Comparison of ENCODE assay signal across 8 cellular contexts in the genomic region with DNA sequence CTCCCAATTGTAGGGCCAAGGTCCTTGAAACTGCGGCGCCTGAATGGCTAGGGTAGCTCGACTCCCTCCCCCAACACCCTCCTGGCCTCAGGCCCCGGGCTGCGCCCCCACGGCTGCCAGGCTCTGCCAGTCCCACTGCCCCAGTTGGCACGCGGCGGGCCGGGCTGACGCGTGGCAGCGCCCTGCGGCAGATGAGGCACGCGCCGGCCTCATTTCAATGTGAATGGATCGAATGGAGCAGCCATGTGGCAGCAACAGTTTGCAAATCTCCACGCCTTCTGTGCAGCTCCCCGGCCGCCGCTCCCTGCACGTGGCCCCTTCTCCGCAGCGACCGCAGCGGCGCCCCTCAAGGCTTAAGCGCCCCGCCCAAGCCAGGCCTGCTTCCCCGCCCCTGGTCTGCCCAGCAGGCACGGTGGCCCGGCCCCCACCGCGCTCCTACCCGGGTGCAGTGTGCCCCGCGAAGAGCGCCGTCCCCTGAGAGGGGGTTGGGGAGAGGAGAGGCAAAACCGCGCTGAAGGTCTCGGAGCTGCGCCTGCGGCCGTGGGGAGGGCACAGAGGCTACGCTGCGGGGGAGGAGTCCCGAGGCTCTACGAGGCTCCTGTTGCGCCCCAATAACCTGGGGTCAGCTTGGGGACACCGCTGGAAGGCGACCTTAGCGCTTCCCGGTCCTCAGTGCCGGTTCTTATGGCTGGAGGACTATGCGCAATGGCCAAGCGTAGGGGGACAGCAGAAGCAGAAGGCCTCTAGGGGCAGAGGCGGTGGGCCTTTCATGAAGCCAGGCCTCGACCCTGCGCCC. TPM values are rescaled to one million over a fixed set of nuclear protein-coding genes. Genes with fewer than 3 reads are reported as not detected.
A peak's percentile ranks its signal among the peaks of the same experiment; 100 is the strongest.
DNase-seq lines count a peak whose midpoint lies in the region; ATAC-seq and TF ChIP-seq lines count a peak whose summit lies in the region.

No MANE protein-coding gene starts in this region.

- no peak overlapping the region for H3K27ac ChIP-seq in gastrocnemius medialis

- ATAC-seq in SK-N-SH treated with all-trans-retinoic acid at 6 μM for 48 hours (peak; percentile 5; the same call in 2 of the 3 replicates), gastrocnemius medialis (no peak), HG03135 (IDR thresholded peaks at IDR 0.05; ENCODE audit: unreplicated experiment) (no peak), HG03378 (IDR thresholded peaks at IDR 0.05; ENCODE audit: unreplicated experiment) (no peak), GM18520 (IDR thresholded peaks at IDR 0.05; ENCODE audit: unreplicated experiment) (no peak)

- no peaks in the 10 kb centered on the region for H3K9me3 ChIP-seq in gastrocnemius medialis

- peaks cover 50 to 59% (median 58%) of the 10 kb centered on the region in 3 donors for H3K27me3 ChIP-seq in gastrocnemius medialis

- intact Hi-C loops in gastrocnemius medialis (cut with DNase I; ENCODE audit: low total_unique reads) = no loop called here

- no peak for TF ChIP-seq CTCF in fibroblast of villous mesenchyme (IDR thresholded peaks at IDR 0.05; ENCODE audit: insufficient read depth, low read depth, low read length)
- TF ChIP-seq CTCF in gastrocnemius medialis (IDR thresholded peaks at IDR 0.05 in 4 of 5, conservative IDR thresholded peaks at IDR 0.05 in 1 of 5) = no peak

- H3K4me3 ChIP-seq in fibroblast of villous mesenchyme (ENCODE audit: low read depth, low read length) (peak overlapping the region; percentile 27), gastrocnemius medialis (peak overlapping the region in 3 of 4 donors; percentile 13 to 24 (median 19))

- no peaks in the 10 kb centered on the region for H3K36me3 ChIP-seq in gastrocnemius medialis

- in situ Hi-C loops in gastrocnemius medialis (cut with MboI; ENCODE audit: low sequenced_read_pairs in 4 of 4) = no loop called here

- DNase-seq in NCI-H2171 treated with DMSO at 0.1 percent for 48 hours (lab: John Stamatoyannopoulos, UW) (peak; percentile 58), NCI-H2171 (lab: John Stamatoyannopoulos, UW) (no peak), fibroblast of villous mesenchyme (ENCODE audit: low read depth) (peak; percentile 24), gastrocnemius medialis (no peak)

- TF ChIP-seq POLR2A in gastrocnemius medialis (IDR thresholded peaks at IDR 0.05) = no peak

- peaks cover 56 to 65% of the 10 kb centered on the region in 2 donors for H3K4me1 ChIP-seq in gastrocnemius medialis

TF ChIP-seq in SK-N-SH treated with all-trans-retinoic acid at 6 μM for 48 hours, 23 proteins besides CTCF, POLR2A, EP300 and RAD21:
- TF ChIP-seq PPARA (CRISPR knock-in tag; IDR thresholded peaks at IDR 0.05; ENCODE audit: borderline replicate concordance) (no peak), ZFP3 (CRISPR knock-in tag; IDR thresholded peaks at IDR 0.05) (peak; percentile 96), TCF4 (CRISPR knock-in tag; IDR thresholded peaks at IDR 0.05; ENCODE audit: borderline replicate concordance) (no peak)

RNA-seq across cellular contexts. Expression of a gene that starts 3.1 kb away (rescaled TPM):
- 5.5 and 6.0 TPM in 2 replicates for total RNA-seq in fibroblast of villous mesenchyme
- 10 to 100 TPM in 2 of 4 donors, 1 to 10 TPM in 2; 5.9 to 15.7 (median 8.9) TPM for total RNA-seq in gastrocnemius medialis

RNA-seq across cellular contexts. Expression of a gene that starts 27.2 kb away (rescaled TPM):
- 13.4 and 62.2 TPM in 2 replicates for total RNA-seq in fibroblast of villous mesenchyme
- 100 to 1,000 TPM in 3 of 4 donors, 10 to 100 TPM in 1; 93.4 to 320 (median 139) TPM for total RNA-seq in gastrocnemius medialis

RNA-seq across cellular contexts. Expression of a gene that starts 31.8 kb away (rescaled TPM):
- total RNA-seq in fibroblast of villous mesenchyme (48.8 and 62.2 TPM in 2 replicates), gastrocnemius medialis (10 to 100 TPM; 18.5 to 26.1 (median 19.3) TPM)

RNA-seq across cellular contexts. Expression of a gene that starts 52.0 kb away (rescaled TPM):
- under 0.01 TPM in 1 of 2 replicates, not detected in the other for total RNA-seq in fibroblast of villous mesenchyme
- not detected for total RNA-seq in gastrocnemius medialis

Comparison
In these comparisons a context has a peak if more than half of its experiments do, and no peak if none do; other contexts are left out.
1. DNase-seq: peak in NCI-H2171 treated with DMSO at 0.1 percent for 48 hours (single experiment) and fibroblast of villous mesenchyme (single experiment); none in NCI-H2171 (single experiment) and gastrocnemius medialis (0 of 2).